8 cellular contexts compared by ENCODE assay signal in genomic region chr2:109129356-109129920, GRCh38. TPM values are rescaled to one million over a fixed set of nuclear protein-coding genes. Genes with fewer than 3 reads are reported as not detected.
DNase-seq lines count a peak whose midpoint lies in the region; ATAC-seq and TF ChIP-seq lines count a peak whose summit lies in the region.

No MANE protein-coding gene starts in this region.

- WGBS in gastroesophageal sphincter (ENCODE audit: low coverage in 1 of 2), 2 donors = no CpG with 5 or more reads among the region's 70 CpGs

- H3K4me1 Mint-ChIP-seq in activated T-helper 1 cell treated with anti-CD3 and anti-CD28 coated beads, Interleukin-12 subunit alpha, Interleukin-12 subunit beta, Interleukin-2, Interleukin-4 antibody, amounts not matched to agents 30 ng/mL and 10 ng/mL and 1 ng/mL, durations not matched to agents 14 hours and 24 hours and 36 hours (ENCODE audit: low read depth) = peaks cover 22% of the 10 kb centered on the region

- no peak overlapping the region for H3K4me3 Mint-ChIP-seq in activated T-helper 1 cell treated with anti-CD3 and anti-CD28 coated beads, Interleukin-12 subunit alpha, Interleukin-12 subunit beta, Interleukin-2, Interleukin-4 antibody, amounts not matched to agents 30 ng/mL and 10 ng/mL and 1 ng/mL, durations not matched to agents 14 hours and 24 hours and 36 hours

- H3K9me3 ChIP-seq in gastroesophageal sphincter = no peaks in the 10 kb centered on the region
- no peaks in the 10 kb centered on the region for H3K9me3 ChIP-seq in neutrophil

- H3K4me1 ChIP-seq in gastroesophageal sphincter (peaks cover 0 to 46% (median 3%) of the 10 kb centered on the region in 3 donors), neutrophil (ENCODE audit: control insufficient read depth in 1 of 2, insufficient read depth in 1 of 2, low read depth in 1 of 2, low read length in 1 of 2) (peaks cover 29 to 30% of the 10 kb centered on the region in 2 experiments)

- DNase-seq in COLO668 (lab: John Stamatoyannopoulos, UW; ENCODE audit: unreplicated experiment) (peak; percentile 74), NCI-H187 (lab: John Stamatoyannopoulos, UW) (no peak), H4 (ENCODE audit: low spot score) (no peak)
- DNase-seq in activated CD8-positive, alpha-beta memory T cell treated with anti-CD3 and anti-CD28 coated beads, Interleukin-2, amount 50 U/mL, for 4 hours = peak; percentile 44
- DNase-seq in activated T-helper 1 cell treated with anti-CD3 and anti-CD28 coated beads, Interleukin-12 subunit alpha, Interleukin-12 subunit beta, Interleukin-2, Interleukin-4 antibody, amounts not matched to agents 30 ng/mL and 10 ng/mL and 1 ng/mL, durations not matched to agents 14 hours and 24 hours and 36 hours (ENCODE audit: low spot score) = no peak

- TF ChIP-seq POLR2A in gastroesophageal sphincter (IDR thresholded peaks at IDR 0.05) = peak in 1 of 2 donors; percentile 5

- no peaks in the 10 kb centered on the region for H3K36me3 ChIP-seq in gastroesophageal sphincter
- H3K36me3 ChIP-seq in neutrophil = no peaks in the 10 kb centered on the region

- H3K9me3 Mint-ChIP-seq in activated T-helper 1 cell treated with anti-CD3 and anti-CD28 coated beads, Interleukin-12 subunit alpha, Interleukin-12 subunit beta, Interleukin-2, Interleukin-4 antibody, amounts not matched to agents 30 ng/mL and 10 ng/mL and 1 ng/mL, durations not matched to agents 14 hours and 24 hours and 36 hours = no peaks in the 10 kb centered on the region

- H3K27me3 Mint-ChIP-seq in activated T-helper 1 cell treated with anti-CD3 and anti-CD28 coated beads, Interleukin-12 subunit alpha, Interleukin-12 subunit beta, Interleukin-2, Interleukin-4 antibody, amounts not matched to agents 30 ng/mL and 10 ng/mL and 1 ng/mL, durations not matched to agents 14 hours and 24 hours and 36 hours (ENCODE audit: insufficient read depth) = peaks cover 58% of the 10 kb centered on the region

- intact Hi-C loops in activated T-helper 1 cell treated with anti-CD3 and anti-CD28 coated beads, Interleukin-12 subunit alpha, Interleukin-12 subunit beta, Interleukin-2, Interleukin-4 antibody, amounts not matched to agents 30 ng/mL and 10 ng/mL and 1 ng/mL, durations not matched to agents 14 hours and 24 hours and 36 hours (cut with micrococcal nuclease) = loop anchor here (2.0 to 5.0 kb wide), 5 partner anchors 85 to 272 kb away; no protein-coding TSS in a partner anchor

- ATAC-seq in HG02852 (IDR thresholded peaks at IDR 0.05; ENCODE audit: unreplicated experiment) (peak; percentile 25), gastroesophageal sphincter (peak; percentile 42)

- H3K27ac ChIP-seq in gastroesophageal sphincter (peak overlapping the region in 3 of 4 donors; percentile 80 to 89 (median 84)), neutrophil (peak overlapping the region; percentile 73)

- H3K27me3 ChIP-seq in gastroesophageal sphincter (peaks cover 9% of the 10 kb centered on the region), neutrophil (peaks cover 78% of the 10 kb centered on the region)

- H3K36me3 Mint-ChIP-seq in activated T-helper 1 cell treated with anti-CD3 and anti-CD28 coated beads, Interleukin-12 subunit alpha, Interleukin-12 subunit beta, Interleukin-2, Interleukin-4 antibody, amounts not matched to agents 30 ng/mL and 10 ng/mL and 1 ng/mL, durations not matched to agents 14 hours and 24 hours and 36 hours (ENCODE audit: low read depth) = no peaks in the 10 kb centered on the region

- TF ChIP-seq CTCF in gastroesophageal sphincter (IDR thresholded peaks at IDR 0.05) (no peak), neutrophil (IDR thresholded peaks at IDR 0.05) (no peak)

- no peak for TF ChIP-seq EP300 in gastroesophageal sphincter (IDR thresholded peaks at IDR 0.05)

- H3K4me3 ChIP-seq in gastroesophageal sphincter (peak overlapping the region; percentile 54 to 89), neutrophil (ENCODE audit: low read depth in 1 of 2, low read length in 1 of 2) (peak overlapping the region; percentile 88 to 90)

- no peak overlapping the region for H3K27ac Mint-ChIP-seq in activated T-helper 1 cell treated with anti-CD3 and anti-CD28 coated beads, Interleukin-12 subunit alpha, Interleukin-12 subunit beta, Interleukin-2, Interleukin-4 antibody, amounts not matched to agents 30 ng/mL and 10 ng/mL and 1 ng/mL, durations not matched to agents 14 hours and 24 hours and 36 hours

RNA-seq across cellular contexts. Expression of gene SH3RF3, which starts 0.4 kb away (rescaled TPM):
- 10 to 100 TPM; 10.1 to 15.8 (median 13.2) TPM for total RNA-seq in gastroesophageal sphincter
- 0.45 and 0.87 TPM in 2 replicates for total RNA-seq in H4 (2014; rRNA removed; shearing (Covaris generic))
- total RNA-seq in activated T-helper 1 cell treated with anti-CD3 and anti-CD28 coated beads, Interleukin-12 subunit alpha, Interleukin-12 subunit beta, Interleukin-2, Interleukin-4 antibody, amounts not matched to agents 30 ng/mL and 10 ng/mL and 1 ng/mL, durations not matched to agents 14 hours and 24 hours and 36 hours = 0.39 and 0.54 TPM in 2 replicates

Comparison
In these comparisons a context has a peak if more than half of its experiments do, and no peak if none do; other contexts are left out.
1. DNase-seq: peak in COLO668 (single experiment) and activated CD8-positive, alpha-beta memory T cell treated with anti-CD3 and anti-CD28 coated beads, Interleukin-2, amount 50 U/mL, for 4 hours (single experiment); none in NCI-H187 (0 of 2), H4 (single experiment) and activated T-helper 1 cell treated with anti-CD3 and anti-CD28 coated beads, Interleukin-12 subunit alpha, Interleukin-12 subunit beta, Interleukin-2, Interleukin-4 antibody, amounts not matched to agents 30 ng/mL and 10 ng/mL and 1 ng/mL, durations not matched to agents 14 hours and 24 hours and 36 hours (single experiment).